ENCODE assay signal across 1 cellular context in the genomic region with DNA sequence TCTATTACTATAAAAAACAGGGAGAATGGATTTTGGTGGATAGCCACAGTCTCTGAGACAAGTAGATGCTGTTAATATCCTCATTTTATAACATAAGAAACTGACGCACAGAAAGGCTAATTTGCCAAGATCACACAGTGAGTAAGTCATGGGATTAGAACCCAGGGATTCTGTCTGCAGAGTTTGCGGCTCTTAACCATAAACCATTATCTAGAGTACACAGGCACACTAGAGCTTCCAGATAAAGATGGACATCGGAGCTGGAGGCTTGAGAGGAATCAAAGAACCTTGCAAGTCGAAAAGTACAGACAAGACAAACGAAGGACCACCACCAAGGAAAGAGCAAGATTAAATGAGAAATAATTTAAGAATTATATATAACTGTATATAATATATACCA.
TF ChIP-seq lines count a peak whose summit lies in the region.

No MANE protein-coding gene starts in this region.

TF ChIP-seq in K562, 482 proteins besides CTCF, POLR2A, EP300 and RAD21 (continued from another document and continues in another):
- TF ChIP-seq, protein P1, sequence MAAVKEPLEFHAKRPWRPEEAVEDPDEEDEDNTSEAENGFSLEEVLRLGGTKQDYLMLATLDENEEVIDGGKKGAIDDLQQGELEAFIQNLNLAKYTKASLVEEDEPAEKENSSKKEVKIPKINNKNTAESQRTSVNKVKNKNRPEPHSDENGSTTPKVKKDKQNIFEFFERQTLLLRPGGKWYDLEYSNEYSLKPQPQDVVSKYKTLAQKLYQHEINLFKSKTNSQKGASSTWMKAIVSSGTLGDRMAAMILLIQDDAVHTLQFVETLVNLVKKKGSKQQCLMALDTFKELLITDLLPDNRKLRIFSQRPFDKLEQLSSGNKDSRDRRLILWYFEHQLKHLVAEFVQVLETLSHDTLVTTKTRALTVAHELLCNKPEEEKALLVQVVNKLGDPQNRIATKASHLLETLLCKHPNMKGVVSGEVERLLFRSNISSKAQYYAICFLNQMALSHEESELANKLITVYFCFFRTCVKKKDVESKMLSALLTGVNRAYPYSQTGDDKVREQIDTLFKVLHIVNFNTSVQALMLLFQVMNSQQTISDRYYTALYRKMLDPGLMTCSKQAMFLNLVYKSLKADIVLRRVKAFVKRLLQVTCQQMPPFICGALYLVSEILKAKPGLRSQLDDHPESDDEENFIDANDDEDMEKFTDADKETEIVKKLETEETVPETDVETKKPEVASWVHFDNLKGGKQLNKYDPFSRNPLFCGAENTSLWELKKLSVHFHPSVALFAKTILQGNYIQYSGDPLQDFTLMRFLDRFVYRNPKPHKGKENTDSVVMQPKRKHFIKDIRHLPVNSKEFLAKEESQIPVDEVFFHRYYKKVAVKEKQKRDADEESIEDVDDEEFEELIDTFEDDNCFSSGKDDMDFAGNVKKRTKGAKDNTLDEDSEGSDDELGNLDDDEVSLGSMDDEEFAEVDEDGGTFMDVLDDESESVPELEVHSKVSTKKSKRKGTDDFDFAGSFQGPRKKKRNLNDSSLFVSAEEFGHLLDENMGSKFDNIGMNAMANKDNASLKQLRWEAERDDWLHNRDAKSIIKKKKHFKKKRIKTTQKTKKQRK (IDR thresholded peaks at IDR 0.05; ENCODE audit: borderline replicate concordance, low read depth, low read length) = no peak
- TF ChIP-seq KDM4B (IDR thresholded peaks at IDR 0.05; ENCODE audit: borderline replicate concordance in 2 of 2, low read depth in 1 of 2) = no peak
- TF ChIP-seq ZBTB7A (IDR thresholded peaks at IDR 0.05; ENCODE audit: borderline replicate concordance, control insufficient read depth, low read depth, low read length) = no peak
- TF ChIP-seq ZNF324 (CRISPR knock-in tag; IDR thresholded peaks at IDR 0.05) = no peak
- TF ChIP-seq BCLAF1 (IDR thresholded peaks at IDR 0.05; ENCODE audit: borderline replicate concordance in 1 of 2, control insufficient read depth in 1 of 2, low read depth in 2 of 2, low read length in 1 of 2) = no peak
- no peak for TF ChIP-seq BDP1 (IDR thresholded peaks at IDR 0.05; ENCODE audit: insufficient read depth, insufficient read length)
- peak; percentile 43; the same call in 1 of the 2 replicates for TF ChIP-seq HES1 (IDR thresholded peaks at IDR 0.05; ENCODE audit: low read depth)
- no peak for TF ChIP-seq ZNF584 (CRISPR knock-in tag; IDR thresholded peaks at IDR 0.05; ENCODE audit: low read depth)
- TF ChIP-seq, protein P2, sequence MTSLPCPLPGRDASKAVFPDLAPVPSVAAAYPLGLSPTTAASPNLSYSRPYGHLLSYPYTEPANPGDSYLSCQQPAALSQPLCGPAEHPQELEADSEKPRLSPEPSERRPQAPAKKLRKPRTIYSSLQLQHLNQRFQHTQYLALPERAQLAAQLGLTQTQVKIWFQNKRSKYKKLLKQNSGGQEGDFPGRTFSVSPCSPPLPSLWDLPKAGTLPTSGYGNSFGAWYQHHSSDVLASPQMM (CRISPR knock-in tag; IDR thresholded peaks at IDR 0.05) = no peak
- no peak for TF ChIP-seq ARID2 (IDR thresholded peaks at IDR 0.05)
- no peak for TF ChIP-seq SPI1 (IDR thresholded peaks at IDR 0.05; ENCODE audit: borderline replicate concordance, low read depth, low read length)
- no peak for TF ChIP-seq ZNF717 (CRISPR knock-in tag; IDR thresholded peaks at IDR 0.05)
- TF ChIP-seq ZNF316 (IDR thresholded peaks at IDR 0.05) = no peak
- no peak for TF ChIP-seq SMAD1 (IDR thresholded peaks at IDR 0.05; ENCODE audit: low read depth, low read length, partially characterized antibody)
- 0 out of 2 replicates have a peak, but pooled peaks have one; percentile 18 for TF ChIP-seq ZNF589 (CRISPR knock-in tag; IDR thresholded peaks at IDR 0.05; ENCODE audit: low read depth)
- no peak for TF ChIP-seq ASH1L (IDR thresholded peaks at IDR 0.05; ENCODE audit: borderline replicate concordance, low read depth, partially characterized antibody)
- TF ChIP-seq SREBF2 (CRISPR knock-in tag; IDR thresholded peaks at IDR 0.05) = no peak
- TF ChIP-seq, protein P3, sequence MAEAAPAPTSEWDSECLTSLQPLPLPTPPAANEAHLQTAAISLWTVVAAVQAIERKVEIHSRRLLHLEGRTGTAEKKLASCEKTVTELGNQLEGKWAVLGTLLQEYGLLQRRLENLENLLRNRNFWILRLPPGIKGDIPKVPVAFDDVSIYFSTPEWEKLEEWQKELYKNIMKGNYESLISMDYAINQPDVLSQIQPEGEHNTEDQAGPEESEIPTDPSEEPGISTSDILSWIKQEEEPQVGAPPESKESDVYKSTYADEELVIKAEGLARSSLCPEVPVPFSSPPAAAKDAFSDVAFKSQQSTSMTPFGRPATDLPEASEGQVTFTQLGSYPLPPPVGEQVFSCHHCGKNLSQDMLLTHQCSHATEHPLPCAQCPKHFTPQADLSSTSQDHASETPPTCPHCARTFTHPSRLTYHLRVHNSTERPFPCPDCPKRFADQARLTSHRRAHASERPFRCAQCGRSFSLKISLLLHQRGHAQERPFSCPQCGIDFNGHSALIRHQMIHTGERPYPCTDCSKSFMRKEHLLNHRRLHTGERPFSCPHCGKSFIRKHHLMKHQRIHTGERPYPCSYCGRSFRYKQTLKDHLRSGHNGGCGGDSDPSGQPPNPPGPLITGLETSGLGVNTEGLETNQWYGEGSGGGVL (CRISPR knock-in tag; IDR thresholded peaks at IDR 0.05) = no peak
- no peak for TF ChIP-seq ZNF408 (CRISPR knock-in tag; IDR thresholded peaks at IDR 0.05; ENCODE audit: low read depth)
- TF ChIP-seq POLR2H (tag; IDR thresholded peaks at IDR 0.05; ENCODE audit: low read depth) = no peak
- TF ChIP-seq ZNF583 (CRISPR knock-in tag; IDR thresholded peaks at IDR 0.05) = no peak
- no peak for TF ChIP-seq MYC (IDR thresholded peaks at IDR 0.05; ENCODE audit: low read depth, low read length)
- TF ChIP-seq MYC (CRISPR knock-in tag; IDR thresholded peaks at IDR 0.05; ENCODE audit: borderline replicate concordance, low read depth) = no peak
- TF ChIP-seq ZBTB12 (CRISPR knock-in tag; IDR thresholded peaks at IDR 0.05) = no peak
- TF ChIP-seq, protein P4, sequence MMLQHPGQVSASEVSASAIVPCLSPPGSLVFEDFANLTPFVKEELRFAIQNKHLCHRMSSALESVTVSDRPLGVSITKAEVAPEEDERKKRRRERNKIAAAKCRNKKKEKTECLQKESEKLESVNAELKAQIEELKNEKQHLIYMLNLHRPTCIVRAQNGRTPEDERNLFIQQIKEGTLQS (IDR thresholded peaks at IDR 0.05) = no peak
- TF ChIP-seq, protein P4 (CRISPR knock-in tag; conservative IDR thresholded peaks at IDR 0.05) = no peak
- no peak for TF ChIP-seq JUNB (CRISPR knock-in tag; conservative IDR thresholded peaks at IDR 0.05)
- TF ChIP-seq, protein P5, sequence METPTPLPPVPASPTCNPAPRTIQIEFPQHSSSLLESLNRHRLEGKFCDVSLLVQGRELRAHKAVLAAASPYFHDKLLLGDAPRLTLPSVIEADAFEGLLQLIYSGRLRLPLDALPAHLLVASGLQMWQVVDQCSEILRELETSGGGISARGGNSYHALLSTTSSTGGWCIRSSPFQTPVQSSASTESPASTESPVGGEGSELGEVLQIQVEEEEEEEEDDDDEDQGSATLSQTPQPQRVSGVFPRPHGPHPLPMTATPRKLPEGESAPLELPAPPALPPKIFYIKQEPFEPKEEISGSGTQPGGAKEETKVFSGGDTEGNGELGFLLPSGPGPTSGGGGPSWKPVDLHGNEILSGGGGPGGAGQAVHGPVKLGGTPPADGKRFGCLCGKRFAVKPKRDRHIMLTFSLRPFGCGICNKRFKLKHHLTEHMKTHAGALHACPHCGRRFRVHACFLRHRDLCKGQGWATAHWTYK (CRISPR knock-in tag; IDR thresholded peaks at IDR 0.05) = no peak
- TF ChIP-seq, protein P6, sequence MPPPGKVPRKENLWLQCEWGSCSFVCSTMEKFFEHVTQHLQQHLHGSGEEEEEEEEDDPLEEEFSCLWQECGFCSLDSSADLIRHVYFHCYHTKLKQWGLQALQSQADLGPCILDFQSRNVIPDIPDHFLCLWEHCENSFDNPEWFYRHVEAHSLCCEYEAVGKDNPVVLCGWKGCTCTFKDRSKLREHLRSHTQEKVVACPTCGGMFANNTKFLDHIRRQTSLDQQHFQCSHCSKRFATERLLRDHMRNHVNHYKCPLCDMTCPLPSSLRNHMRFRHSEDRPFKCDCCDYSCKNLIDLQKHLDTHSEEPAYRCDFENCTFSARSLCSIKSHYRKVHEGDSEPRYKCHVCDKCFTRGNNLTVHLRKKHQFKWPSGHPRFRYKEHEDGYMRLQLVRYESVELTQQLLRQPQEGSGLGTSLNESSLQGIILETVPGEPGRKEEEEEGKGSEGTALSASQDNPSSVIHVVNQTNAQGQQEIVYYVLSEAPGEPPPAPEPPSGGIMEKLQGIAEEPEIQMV (tag; conservative IDR thresholded peaks at IDR 0.05; ENCODE audit: low read depth) = no peak
- TF ChIP-seq CREM (IDR thresholded peaks at IDR 0.05; ENCODE audit: low read depth) = 0 out of 2 replicates have a peak, but pooled peaks have one; percentile 23
- TF ChIP-seq, protein P7, sequence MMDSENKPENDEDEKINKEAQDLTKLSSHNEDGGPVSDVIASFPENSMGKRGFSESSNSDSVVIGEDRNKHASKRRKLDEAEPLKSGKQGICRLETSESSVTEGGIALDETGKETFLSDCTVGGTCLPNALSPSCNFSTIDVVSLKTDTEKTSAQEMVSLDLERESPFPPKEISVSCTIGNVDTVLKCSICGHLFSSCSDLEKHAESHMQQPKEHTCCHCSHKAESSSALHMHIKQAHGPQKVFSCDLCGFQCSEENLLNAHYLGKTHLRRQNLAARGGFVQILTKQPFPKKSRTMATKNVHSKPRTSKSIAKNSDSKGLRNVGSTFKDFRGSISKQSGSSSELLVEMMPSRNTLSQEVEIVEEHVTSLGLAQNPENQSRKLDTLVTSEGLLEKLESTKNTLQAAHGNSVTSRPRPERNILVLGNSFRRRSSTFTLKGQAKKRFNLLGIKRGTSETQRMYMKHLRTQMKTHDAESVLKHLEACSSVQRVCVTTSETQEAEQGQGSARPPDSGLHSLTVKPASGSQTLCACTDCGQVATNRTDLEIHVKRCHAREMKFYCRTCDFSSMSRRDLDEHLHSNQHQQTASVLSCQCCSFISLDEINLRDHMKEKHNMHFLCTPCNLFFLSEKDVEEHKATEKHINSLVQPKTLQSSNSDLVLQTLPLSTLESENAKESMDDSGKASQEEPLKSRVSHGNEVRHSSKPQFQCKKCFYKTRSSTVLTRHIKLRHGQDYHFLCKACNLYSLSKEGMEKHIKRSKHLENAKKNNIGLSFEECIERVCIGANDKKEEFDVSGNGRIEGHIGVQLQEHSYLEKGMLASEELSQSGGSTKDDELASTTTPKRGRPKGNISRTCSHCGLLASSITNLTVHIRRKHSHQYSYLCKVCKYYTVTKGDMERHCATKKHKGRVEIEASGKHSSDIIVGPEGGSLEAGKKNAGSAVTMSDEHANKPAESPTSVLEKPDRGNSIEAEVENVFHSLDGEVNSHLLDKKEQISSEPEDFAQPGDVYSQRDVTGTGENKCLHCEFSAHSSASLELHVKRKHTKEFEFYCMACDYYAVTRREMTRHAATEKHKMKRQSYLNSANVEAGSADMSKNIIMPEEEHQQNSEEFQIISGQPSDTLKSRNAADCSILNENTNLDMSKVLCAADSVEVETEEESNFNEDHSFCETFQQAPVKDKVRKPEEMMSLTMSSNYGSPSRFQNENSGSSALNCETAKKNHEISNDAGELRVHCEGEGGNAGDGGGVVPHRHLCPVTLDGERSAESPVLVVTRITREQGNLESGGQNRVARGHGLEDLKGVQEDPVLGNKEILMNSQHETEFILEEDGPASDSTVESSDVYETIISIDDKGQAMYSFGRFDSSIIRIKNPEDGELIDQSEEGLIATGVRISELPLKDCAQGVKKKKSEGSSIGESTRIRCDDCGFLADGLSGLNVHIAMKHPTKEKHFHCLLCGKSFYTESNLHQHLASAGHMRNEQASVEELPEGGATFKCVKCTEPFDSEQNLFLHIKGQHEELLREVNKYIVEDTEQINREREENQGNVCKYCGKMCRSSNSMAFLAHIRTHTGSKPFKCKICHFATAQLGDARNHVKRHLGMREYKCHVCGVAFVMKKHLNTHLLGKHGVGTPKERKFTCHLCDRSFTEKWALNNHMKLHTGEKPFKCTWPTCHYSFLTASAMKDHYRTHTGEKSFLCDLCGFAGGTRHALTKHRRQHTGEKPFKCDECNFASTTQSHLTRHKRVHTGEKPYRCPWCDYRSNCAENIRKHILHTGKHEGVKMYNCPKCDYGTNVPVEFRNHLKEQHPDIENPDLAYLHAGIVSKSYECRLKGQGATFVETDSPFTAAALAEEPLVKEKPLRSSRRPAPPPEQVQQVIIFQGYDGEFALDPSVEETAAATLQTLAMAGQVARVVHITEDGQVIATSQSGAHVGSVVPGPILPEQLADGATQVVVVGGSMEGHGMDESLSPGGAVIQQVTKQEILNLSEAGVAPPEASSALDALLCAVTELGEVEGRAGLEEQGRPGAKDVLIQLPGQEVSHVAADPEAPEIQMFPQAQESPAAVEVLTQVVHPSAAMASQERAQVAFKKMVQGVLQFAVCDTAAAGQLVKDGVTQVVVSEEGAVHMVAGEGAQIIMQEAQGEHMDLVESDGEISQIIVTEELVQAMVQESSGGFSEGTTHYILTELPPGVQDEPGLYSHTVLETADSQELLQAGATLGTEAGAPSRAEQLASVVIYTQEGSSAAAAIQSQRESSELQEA (IDR thresholded peaks at IDR 0.05; ENCODE audit: low read depth) = no peak
